In the genomic region with DNA sequence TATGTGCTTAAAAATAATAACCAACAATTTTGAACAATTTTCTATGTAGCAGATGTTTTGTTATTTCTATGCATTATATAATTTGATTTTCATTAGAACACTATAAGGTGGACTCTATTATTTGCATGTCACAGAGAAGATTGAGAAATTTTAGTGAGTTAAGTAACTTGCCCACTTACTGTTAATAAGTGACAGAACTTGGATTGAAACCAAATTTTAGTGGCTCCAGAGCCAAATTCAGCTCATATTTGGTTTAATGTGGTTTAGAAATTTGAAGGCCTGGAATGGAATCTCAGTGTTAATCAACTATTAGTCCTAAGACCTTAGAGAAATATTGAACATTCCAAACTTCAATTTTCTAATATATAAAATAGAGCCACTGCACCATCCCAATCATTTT, we compare ENCODE assay signal across 27 cellular contexts.
DNase-seq lines count a peak whose midpoint lies in the region; ATAC-seq, FAIRE-seq and TF ChIP-seq lines count a peak whose summit lies in the region.
"Had no signal": no experiment of that assay in that cellular context is flagged by ENCODE, and none has a peak within 500 bp of the region (broad histone marks: within the 10 kb centered on the region; RNA-seq: fewer than 3 reads in every experiment).

No MANE protein-coding gene starts in this region.

- H3K4me1 ChIP-seq in breast epithelium = no peaks in the 10 kb centered on the region
- peaks cover 59% of the 10 kb centered on the region for H3K4me1 ChIP-seq in HepG2 (ENCODE audit: insufficient read depth, low read length)
- H3K4me1 ChIP-seq in stomach = peaks cover 0 to 38% (median 18%) of the 10 kb centered on the region in 4 donors
- peaks cover 26% of the 10 kb centered on the region for H3K4me1 ChIP-seq in hepatocyte (ENCODE audit: insufficient read depth)

- H3K4me1 Mint-ChIP-seq in MCF 10A (ENCODE audit: insufficient read depth, unreplicated experiment) = peaks cover 6% of the 10 kb centered on the region
- H3K4me1 Mint-ChIP-seq: activated CD4-positive, alpha-beta T cell treated with anti-CD3 and anti-CD28 coated beads, Interleukin-2, amount 10 ng/mL, durations not matched to agents 24 days and 14 days; brain; mesothelial cell of epicardium; naive B cell had no signal

- no peak overlapping the region for H3K9ac ChIP-seq in HepG2 (ENCODE audit: insufficient read depth, low read depth, low read length)

- BruUV-seq in MCF 10A (replicated peaks; lab: Mats Ljungman, UMichigan) = no TSS peak
- no TSS peak for BruUV-seq in HepG2 (replicated peaks; lab: Mats Ljungman, UMichigan)

- H3K27ac ChIP-seq in breast epithelium (no peak overlapping the region), HepG2 (ENCODE audit: extremely low read length, insufficient read depth, low read length) (peak overlapping the region; percentile 64), stomach (peak overlapping the region in 3 of 5 donors; percentile 18 to 66 (median 21)), hepatocyte (no peak overlapping the region)
- H3K27ac ChIP-seq: tibial artery had no signal

- no peaks in the 10 kb centered on the region for H3K9me3 Mint-ChIP-seq in MCF 10A (ENCODE audit: unreplicated experiment)
- H3K9me3 Mint-ChIP-seq: activated CD4-positive, alpha-beta T cell treated with anti-CD3 and anti-CD28 coated beads, Interleukin-2, amount 10 ng/mL, durations not matched to agents 24 days and 14 days; activated T-cell treated with anti-CD3 and anti-CD28 coated beads, Interleukin-2, amount 50 U/mL, for 4 hours; brain; mesothelial cell of epicardium had no signal

- CTCF ChIA-PET in MCF 10A (lab: Yijun Ruan, JAX) (no interaction called here), HepG2 (lab: Yijun Ruan, JAX; ENCODE audit: low intra/inter-chr PET ratio, low total read pairs) (no interaction called here)

- H3K9me2 ChIP-seq in hepatocyte (replicated peaks; ENCODE audit: insufficient read depth) = no peaks in the 10 kb centered on the region

- ATAC-seq in HepG2 = peak; percentile 53
- ATAC-seq in GM18858 (IDR thresholded peaks at IDR 0.05; ENCODE audit: unreplicated experiment) = no peak
- ATAC-seq: activated T-cell treated with anti-CD3 and anti-CD28 coated beads, Interleukin-2, amount 50 U/mL, for 4 hours had no signal

- no peaks in the 10 kb centered on the region for H3K36me3 ChIP-seq in breast epithelium
- H3K36me3 ChIP-seq in HepG2 (replicated peaks in 1 of 2; ENCODE audit: control insufficient read depth in 1 of 2, insufficient read depth in 2 of 2, low read length in 2 of 2) = no peaks in the 10 kb centered on the region
- no peaks in the 10 kb centered on the region for H3K36me3 ChIP-seq in stomach
- H3K36me3 ChIP-seq in hepatocyte (replicated peaks; ENCODE audit: insufficient read depth, low read depth) = no peaks in the 10 kb centered on the region
- H3K36me3 ChIP-seq: MG63, tibial artery had no signal

- no peaks in the 10 kb centered on the region for H3K36me3 Mint-ChIP-seq in MCF 10A (ENCODE audit: insufficient read depth, unreplicated experiment)
- H3K36me3 Mint-ChIP-seq: brain, mesothelial cell of epicardium, naive B cell had no signal

- peak; percentile 23 for DNase-seq in MCF 10A (ENCODE audit: unreplicated experiment)
- no peak for DNase-seq in breast epithelium (ENCODE audit: low spot score in 2 of 2)
- peak; percentile 46 for DNase-seq in astrocyte of the hippocampus (ENCODE audit: low read depth, low spot score)
- DNase-seq in HepG2 (ENCODE audit: low spot score) = peak; percentile 91
- DNase-seq in stomach = no peak
- no peak for DNase-seq in NCI-H1417 treated with DMSO at 0.1 percent for 48 hours (lab: John Stamatoyannopoulos, UW)
- DNase-seq in hepatocyte (ENCODE audit: low spot score) = no peak
- DNase-seq: activated CD4-positive, alpha-beta T cell treated with anti-CD3 and anti-CD28 coated beads, Interleukin-2, amount 10 ng/mL, durations not matched to agents 24 days and 14 days; activated gamma-delta T cell treated with Interleukin-2 at 50 U/mL for 16 hours; activated T-cell treated with anti-CD3 and anti-CD28 coated beads, Interleukin-2, amount 50 U/mL, for 4 hours; DMS79; effector CD4-positive, alpha-beta T cell; erythroblast; foreskin fibroblast; HCEC 1CT; MG63; naive B cell; NCI-H1436; NCI-H774; nucleus accumbens; stimulated activated CD4-positive, alpha-beta T cell treated with anti-CD3 and anti-CD28 coated beads, Interleukin-2, amount 100 ng/mL, for 24 hours; T-helper 2 cell; tibial artery had no signal

- H3K4me2 ChIP-seq in HepG2 (ENCODE audit: low read depth, low read length) (peak overlapping the region; percentile 30), hepatocyte (no peak overlapping the region)
- H3K4me2 ChIP-seq: smooth muscle cell had no signal

- in situ Hi-C loops in HepG2 (cut with HindIII; ENCODE audit: extremely low pct_ligation_motif_present, low pct_unique_long_range_greater_than_20kb) = loop anchor here (10.0 kb wide), 1 partner anchor 155 kb away; no protein-coding TSS in a partner anchor

- no peak overlapping the region for H3K27ac Mint-ChIP-seq in MCF 10A (ENCODE audit: low read depth, unreplicated experiment)
- H3K27ac Mint-ChIP-seq: activated CD4-positive, alpha-beta T cell treated with anti-CD3 and anti-CD28 coated beads, Interleukin-2, amount 10 ng/mL, durations not matched to agents 24 days and 14 days; brain; mesothelial cell of epicardium; naive B cell had no signal

- TF ChIP-seq RAD21 in HepG2 (CRISPR knock-in tag; IDR thresholded peaks at IDR 0.05) = no peak

- peak; percentile 37 for FAIRE-seq in HepG2 (lab: Jason Lieb, UNC)

- POLR2A ChIA-PET in MCF 10A (lab: Yijun Ruan, JAX) = no interaction called here
- POLR2A ChIA-PET in HepG2 (lab: Yijun Ruan, JAX) = interaction anchor here (1.0 to 3.9 kb wide), 3 partner anchors 18 to 36 kb away, joined by 3 to 25 read pairs (median 19); no protein-coding TSS in a partner anchor

- H3K27me3 ChIP-seq in breast epithelium (no peaks in the 10 kb centered on the region), HepG2 (ENCODE audit: control insufficient read depth in 1 of 2, insufficient read depth in 2 of 2, low read length in 2 of 2) (no peaks in the 10 kb centered on the region), stomach (no peaks in the 10 kb centered on the region), hepatocyte (no peaks in the 10 kb centered on the region)
- H3K27me3 ChIP-seq: MG63, tibial artery had no signal

- TF ChIP-seq CTCF in MCF 10A (IDR thresholded peaks at IDR 0.05; ENCODE audit: unreplicated experiment) = no peak
- TF ChIP-seq CTCF in breast epithelium (IDR thresholded peaks at IDR 0.05) = no peak
- no peak for TF ChIP-seq CTCF in HepG2 (CRISPR knock-in tag; IDR thresholded peaks at IDR 0.05)
- TF ChIP-seq CTCF in stomach (IDR thresholded peaks at IDR 0.05) = no peak
- no peak for TF ChIP-seq CTCF in hepatocyte (IDR thresholded peaks at IDR 0.05; ENCODE audit: poor library complexity)

- H3K79me2 ChIP-seq in HepG2 (ENCODE audit: insufficient read depth, low read length) = no peaks in the 10 kb centered on the region
- no peaks in the 10 kb centered on the region for H3K79me2 ChIP-seq in hepatocyte

- H3K4me3 Mint-ChIP-seq in MCF 10A (ENCODE audit: unreplicated experiment) = no peak overlapping the region
- H3K4me3 Mint-ChIP-seq: activated CD4-positive, alpha-beta T cell treated with anti-CD3 and anti-CD28 coated beads, Interleukin-2, amount 10 ng/mL, durations not matched to agents 24 days and 14 days; activated T-cell treated with anti-CD3 and anti-CD28 coated beads, Interleukin-2, amount 50 U/mL, for 4 hours; brain; mesothelial cell of epicardium; naive B cell had no signal

- H4K20me1 ChIP-seq in HepG2 (ENCODE audit: insufficient read depth, low read length) (no peaks in the 10 kb centered on the region), hepatocyte (ENCODE audit: insufficient read depth, poor library complexity, severe bottlenecking) (no peaks in the 10 kb centered on the region)

- intact Hi-C loops in MCF 10A (cut with micrococcal nuclease) = no loop called here
- intact Hi-C loops in breast epithelium (cut with DNase I; ENCODE audit: low total_unique reads) = no loop called here
- intact Hi-C loops in HepG2 (cut with micrococcal nuclease; ENCODE audit: unreplicated experiment) = loop anchor here (1.0 to 10.0 kb wide), 4 partner anchors 36 to 235 kb away; no protein-coding TSS in a partner anchor
- intact Hi-C loops in stomach (cut with DNase I; ENCODE audit: low total_unique reads) = no loop called here

- TF ChIP-seq POLR2A in breast epithelium (IDR thresholded peaks at IDR 0.05) (no peak), HepG2 (IDR thresholded peaks at IDR 0.05; ENCODE audit: insufficient read depth in 1 of 2, low read depth in 2 of 2, low read length in 2 of 2) (no peak), stomach (IDR thresholded peaks at IDR 0.05) (no peak)

- H3K9me3 ChIP-seq in breast epithelium (no peaks in the 10 kb centered on the region), HepG2 (ENCODE audit: low read length) (no peaks in the 10 kb centered on the region), stomach (no peaks in the 10 kb centered on the region), hepatocyte (ENCODE audit: low read depth) (no peaks in the 10 kb centered on the region)
- H3K9me3 ChIP-seq: MG63, tibial artery had no signal

- TF ChIP-seq EP300 in HepG2 (IDR thresholded peaks at IDR 0.05; ENCODE audit: low read depth in 2 of 2, low read length in 2 of 2) (peak in 1 of 2 experiments; percentile 88; a peak in 2 of 4 replicates), HepG2 (CRISPR knock-in tag; IDR thresholded peaks at IDR 0.05; ENCODE audit: borderline replicate concordance) (no peak), stomach (IDR thresholded peaks at IDR 0.05) (no peak)

- H3K4me3 ChIP-seq in breast epithelium (no peak overlapping the region), HepG2 (replicated peaks in 1 of 3; ENCODE audit: insufficient read depth in 1 of 3, low read depth in 2 of 3, low read length in 3 of 3) (no peak overlapping the region), stomach (no peak overlapping the region), hepatocyte (no peak overlapping the region)
- H3K4me3 ChIP-seq: MG63, smooth muscle cell, tibial artery had no signal

- H2AFZ ChIP-seq in HepG2 (ENCODE audit: low read length) (no peak overlapping the region), hepatocyte (no peak overlapping the region)

- H3K27me3 Mint-ChIP-seq in MCF 10A (ENCODE audit: insufficient read depth, unreplicated experiment) = no peaks in the 10 kb centered on the region
- H3K27me3 Mint-ChIP-seq: activated CD4-positive, alpha-beta T cell treated with anti-CD3 and anti-CD28 coated beads, Interleukin-2, amount 10 ng/mL, durations not matched to agents 24 days and 14 days; brain had no signal

TF ChIP-seq in HepG2, 621 proteins besides CTCF, POLR2A, EP300 and RAD21 (continues in another document):
- TF ChIP-seq FOXJ3 (CRISPR knock-in tag; IDR thresholded peaks at IDR 0.05; ENCODE audit: borderline replicate concordance) = peak; percentile 55; the same call in 1 of the 2 replicates

Comparison
In these comparisons a context has a peak if more than half of its experiments do, and no peak if none do; other contexts are left out.
1. DNase-seq: peak in MCF 10A (single experiment), astrocyte of the hippocampus (single experiment) and HepG2 (single experiment); none in breast epithelium (0 of 2), stomach (single experiment), NCI-H1417 treated with DMSO at 0.1 percent for 48 hours (single experiment) and hepatocyte (single experiment).
2. H3K27ac ChIP-seq: peak in HepG2 (single experiment) and stomach (3 of 5); none in breast epithelium (0 of 2) and hepatocyte (single experiment).